24 cellular contexts compared by ENCODE assay signal in the genomic region with DNA sequence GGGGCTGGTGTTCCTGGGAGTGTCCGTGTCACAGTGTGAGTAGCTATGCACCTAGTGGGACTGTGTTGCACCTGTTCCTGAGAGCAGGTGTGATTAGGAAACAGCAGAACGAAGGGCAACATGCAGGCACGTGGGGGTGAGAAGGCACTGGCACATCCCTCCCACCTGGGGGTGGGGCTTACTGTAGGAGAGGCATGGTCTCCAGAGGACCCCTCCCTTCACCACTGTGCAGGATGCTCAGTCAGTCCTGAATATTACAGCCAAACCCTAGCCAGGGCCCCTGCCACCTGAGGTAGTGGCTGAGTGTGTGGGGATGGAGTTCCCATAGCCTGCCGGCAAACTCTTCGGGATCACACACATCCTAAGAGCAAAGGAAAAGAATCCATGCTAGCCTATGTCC.
DNase-seq lines count a peak whose midpoint lies in the region; ATAC-seq and TF ChIP-seq lines count a peak whose summit lies in the region.
"Had no signal": no experiment of that assay in that cellular context is flagged by ENCODE, and none has a peak within 500 bp of the region (broad histone marks: within the 10 kb centered on the region; RNA-seq: fewer than 3 reads in every experiment).

No MANE protein-coding gene starts in this region.

- no peak overlapping the region for H3K4me3 Mint-ChIP-seq in osteocyte (ENCODE audit: unreplicated experiment)
- no peak overlapping the region for H3K4me3 Mint-ChIP-seq in activated CD4-positive, alpha-beta T cell treated with anti-CD3 and anti-CD28 coated beads for 36 hours
- H3K4me3 Mint-ChIP-seq: CD14-positive monocyte; CD4-positive, alpha-beta T cell; CD8-positive, alpha-beta memory T cell had no signal

- H3K27me3 Mint-ChIP-seq in osteocyte (ENCODE audit: unreplicated experiment), result no peaks in the 10 kb centered on the region
- H3K27me3 Mint-ChIP-seq in activated CD4-positive, alpha-beta T cell treated with anti-CD3 and anti-CD28 coated beads for 36 hours, result no peaks in the 10 kb centered on the region
- H3K27me3 Mint-ChIP-seq: CD4-positive, alpha-beta T cell had no signal

- ATAC-seq in upper lobe of right lung, result peak; percentile 33
- ATAC-seq in activated CD4-positive, alpha-beta T cell treated with anti-CD3 and anti-CD28 coated beads for 36 hours, result no peak
- ATAC-seq in GM21576 (IDR thresholded peaks at IDR 0.05; ENCODE audit: unreplicated experiment), result no peak
- ATAC-seq: A549, HCT116 had no signal

- CTCF ChIA-PET in mammary epithelial cell (lab: Charles Lee; ENCODE audit: low non-redundant PET), result no interaction called here
- CTCF ChIA-PET in activated CD4-positive, alpha-beta T cell treated with anti-CD3 and anti-CD28 coated beads for 36 hours (lab: Charles Lee), result interaction anchor here (0.7 kb wide), 1 partner anchor 1726 kb away, joined by 3 read pairs; no protein-coding TSS in a partner anchor

- 83% methylated on average over 5 of the region's 5 CpGs for WGBS in esophagus muscularis mucosa
- WGBS in mammary epithelial cell (ENCODE audit: low coverage, missing lambda C conversion rate), result 62% methylated on average over 5 of the region's 5 CpGs

- peaks cover 16% of the 10 kb centered on the region for H3K9me3 Mint-ChIP-seq in osteocyte (ENCODE audit: unreplicated experiment)
- H3K9me3 Mint-ChIP-seq in activated CD4-positive, alpha-beta T cell treated with anti-CD3 and anti-CD28 coated beads for 36 hours (ENCODE audit: low read depth), result no peaks in the 10 kb centered on the region
- H3K9me3 Mint-ChIP-seq: CD8-positive, alpha-beta memory T cell had no signal

- no peaks in the 10 kb centered on the region for H4K20me1 ChIP-seq in mammary epithelial cell (ENCODE audit: insufficient read depth, low read length)
- H4K20me1 ChIP-seq: BLaER1 treated with 17β-estradiol and CSF1 and Interleukin-3, amounts not matched to agents 10 nM and 100 nM had no signal

- no peak for TF ChIP-seq POLR2A in esophagus muscularis mucosa (IDR thresholded peaks at IDR 0.05; ENCODE audit: low read depth)

- H3K4me2 ChIP-seq in mammary epithelial cell (ENCODE audit: insufficient read depth, low read depth, low read length), result no peak overlapping the region
- H3K4me2 ChIP-seq: A549; BLaER1 treated with 17β-estradiol and CSF1 and Interleukin-3, amounts not matched to agents 10 nM and 100 nM had no signal

- H3K9me3 ChIP-seq in esophagus muscularis mucosa, result no peaks in the 10 kb centered on the region
- H3K9me3 ChIP-seq in upper lobe of right lung, result no peaks in the 10 kb centered on the region
- H3K9me3 ChIP-seq in mammary epithelial cell (replicated peaks; ENCODE audit: insufficient read depth, low read length), result no peaks in the 10 kb centered on the region
- H3K9me3 ChIP-seq: A549, BE2C had no signal

- H3K4me3 ChIP-seq in esophagus muscularis mucosa, result no peak overlapping the region
- no peak overlapping the region for H3K4me3 ChIP-seq in upper lobe of right lung
- no peak overlapping the region for H3K4me3 ChIP-seq in mammary epithelial cell (replicated peaks in 1 of 3; ENCODE audit: insufficient read depth in 1 of 3, low read depth in 2 of 3, low read length in 3 of 3)
- H3K4me3 ChIP-seq: A549; BLaER1 treated with 17β-estradiol and CSF1 and Interleukin-3, amounts not matched to agents 10 nM and 100 nM; GM23248 had no signal

- H3K79me2 ChIP-seq in mammary epithelial cell (ENCODE audit: insufficient read depth, low read length), result no peaks in the 10 kb centered on the region

- H3K27ac ChIP-seq in esophagus muscularis mucosa (replicated peaks in 1 of 4) (no peak overlapping the region), upper lobe of right lung (no peak overlapping the region), mammary epithelial cell (ENCODE audit: insufficient read depth, low read depth, low read length) (no peak overlapping the region)
- H3K27ac ChIP-seq: A549; BLaER1 treated with 17β-estradiol and CSF1 and Interleukin-3, amounts not matched to agents 10 nM and 100 nM; GM23248 had no signal

- dilution Hi-C loops in mammary epithelial cell (cut with HindIII; ENCODE audit: low sequenced_read_pairs), result no loop called here

- no peaks in the 10 kb centered on the region for H3K4me1 ChIP-seq in esophagus muscularis mucosa
- H3K4me1 ChIP-seq in upper lobe of right lung, result no peaks in the 10 kb centered on the region
- H3K4me1 ChIP-seq in mammary epithelial cell (ENCODE audit: insufficient read depth, low read length), result no peaks in the 10 kb centered on the region
- H3K4me1 ChIP-seq: A549; BE2C; BLaER1 treated with 17β-estradiol and CSF1 and Interleukin-3, amounts not matched to agents 10 nM and 100 nM had no signal

- peak; percentile 28 for DNase-seq in activated CD8-positive, alpha-beta memory T cell treated with anti-CD3 and anti-CD28 coated beads for 24 hours
- DNase-seq in activated CD8-positive, alpha-beta memory T cell treated with anti-CD3 and anti-CD28 coated beads, Interleukin-2, amount 50 U/mL, for 4 hours, result no peak
- DNase-seq in esophagus muscularis mucosa (ENCODE audit: extremely low spot score), result peak; percentile 78
- DNase-seq in osteocyte (ENCODE audit: extremely low spot score, unreplicated experiment), result peak; percentile 73
- peak; percentile 35 for DNase-seq in upper lobe of right lung
- DNase-seq in mammary epithelial cell, result no peak
- no peak for DNase-seq in activated CD4-positive, alpha-beta T cell treated with anti-CD3 and anti-CD28 coated beads for 36 hours
- DNase-seq: 8988T; ACHN; AML-193; BE2C; Calu3; CD4-positive, alpha-beta T cell; CD8-positive, alpha-beta memory T cell; DMS53; DMS79 treated with DMSO at 0.1 percent for 48 hours; GF-D8; GM23248; H7 had no signal

- no TSS peak for BruUV-seq in mammary epithelial cell (replicated peaks; lab: Mats Ljungman, UMichigan)

- POLR2A ChIA-PET in activated CD4-positive, alpha-beta T cell treated with anti-CD3 and anti-CD28 coated beads for 36 hours (lab: Charles Lee), result no interaction called here

- no peaks in the 10 kb centered on the region for H3K36me3 Mint-ChIP-seq in osteocyte (ENCODE audit: unreplicated experiment)
- H3K36me3 Mint-ChIP-seq in activated CD4-positive, alpha-beta T cell treated with anti-CD3 and anti-CD28 coated beads for 36 hours (ENCODE audit: low read depth), result no peaks in the 10 kb centered on the region
- H3K36me3 Mint-ChIP-seq: CD14-positive monocyte had no signal

- TF ChIP-seq CTCF in esophagus muscularis mucosa (IDR thresholded peaks at IDR 0.05), result no peak
- no peak for TF ChIP-seq CTCF in osteocyte (IDR thresholded peaks at IDR 0.05)
- TF ChIP-seq CTCF in upper lobe of right lung (IDR thresholded peaks at IDR 0.05), result no peak
- TF ChIP-seq CTCF in mammary epithelial cell (conservative IDR thresholded peaks at IDR 0.05 in 1 of 2, IDR thresholded peaks at IDR 0.05 in 1 of 2; ENCODE audit: extremely low read depth in 1 of 2, insufficient read depth in 1 of 2, low read depth in 1 of 2, low read length in 2 of 2), result no peak

- H3K9ac ChIP-seq in mammary epithelial cell (ENCODE audit: insufficient read depth, low read length), result no peak overlapping the region
- H3K9ac ChIP-seq: BLaER1 treated with 17β-estradiol and CSF1 and Interleukin-3, amounts not matched to agents 10 nM and 100 nM; GM23248 had no signal

- H3K27me3 ChIP-seq in esophagus muscularis mucosa, result no peaks in the 10 kb centered on the region
- no peaks in the 10 kb centered on the region for H3K27me3 ChIP-seq in upper lobe of right lung
- no peaks in the 10 kb centered on the region for H3K27me3 ChIP-seq in mammary epithelial cell (ENCODE audit: insufficient read depth, low read length)
- H3K27me3 ChIP-seq: BE2C; BLaER1 treated with 17β-estradiol and CSF1 and Interleukin-3, amounts not matched to agents 10 nM and 100 nM had no signal

- H3K36me3 ChIP-seq in esophagus muscularis mucosa (no peaks in the 10 kb centered on the region), upper lobe of right lung (no peaks in the 10 kb centered on the region), mammary epithelial cell (ENCODE audit: insufficient read depth, low read length) (no peaks in the 10 kb centered on the region)
- H3K36me3 ChIP-seq: BE2C; BLaER1 treated with 17β-estradiol and CSF1 and Interleukin-3, amounts not matched to agents 10 nM and 100 nM had no signal

- TF ChIP-seq EP300 in esophagus muscularis mucosa (IDR thresholded peaks at IDR 0.05), result no peak

- H3K4me1 Mint-ChIP-seq in osteocyte (ENCODE audit: unreplicated experiment), result no peaks in the 10 kb centered on the region
- H3K4me1 Mint-ChIP-seq in activated CD4-positive, alpha-beta T cell treated with anti-CD3 and anti-CD28 coated beads for 36 hours, result no peaks in the 10 kb centered on the region
- H3K4me1 Mint-ChIP-seq: CD14-positive monocyte had no signal

- H3K27ac Mint-ChIP-seq in osteocyte (ENCODE audit: unreplicated experiment), result no peak overlapping the region
- no peak overlapping the region for H3K27ac Mint-ChIP-seq in activated CD4-positive, alpha-beta T cell treated with anti-CD3 and anti-CD28 coated beads for 36 hours
- H3K27ac Mint-ChIP-seq: CD14-positive monocyte; CD4-positive, alpha-beta T cell; CD8-positive, alpha-beta memory T cell had no signal

- intact Hi-C loops in esophagus muscularis mucosa (cut with DNase I), result no loop called here
- intact Hi-C loops in upper lobe of right lung (cut with DNase I), result no loop called here
- intact Hi-C loops in mammary epithelial cell (cut with micrococcal nuclease), result no loop called here
- intact Hi-C loops in activated CD4-positive, alpha-beta T cell treated with anti-CD3 and anti-CD28 coated beads for 36 hours (cut with DNase I, micrococcal nuclease), result no loop called here

- H2AFZ ChIP-seq in mammary epithelial cell (ENCODE audit: low read depth, low read length), result no peak overlapping the region
- H2AFZ ChIP-seq: GM23248 had no signal

- in situ Hi-C loops in mammary epithelial cell (cut with MboI; ENCODE audit: low sequenced_read_pairs in 2 of 2), result no loop called here

Comparison
In these comparisons a context has a peak if more than half of its experiments do, and no peak if none do; other contexts are left out.
1. DNase-seq: peak in activated CD8-positive, alpha-beta memory T cell treated with anti-CD3 and anti-CD28 coated beads for 24 hours (single experiment), esophagus muscularis mucosa (single experiment), osteocyte (single experiment) and upper lobe of right lung (single experiment); none in activated CD8-positive, alpha-beta memory T cell treated with anti-CD3 and anti-CD28 coated beads, Interleukin-2, amount 50 U/mL, for 4 hours (single experiment), mammary epithelial cell (single experiment) and activated CD4-positive, alpha-beta T cell treated with anti-CD3 and anti-CD28 coated beads for 36 hours (single experiment).